In genomic region chr4:13921805-13922204, GRCh38 we compare ENCODE assay signal across 1 cellular context.
TF ChIP-seq lines count a peak whose summit lies in the region.

No MANE protein-coding gene starts in this region.

TF ChIP-seq in IMR-90, 13 proteins besides CTCF, POLR2A, EP300 and RAD21:
- TF ChIP-seq RCOR1 (IDR thresholded peaks at IDR 0.05; ENCODE audit: insufficient replicate concordance, low read length) (no peak), FOS (IDR thresholded peaks at IDR 0.05; ENCODE audit: low read depth, low read length) (no peak), CEBPB (IDR thresholded peaks at IDR 0.05; ENCODE audit: low read depth, low read length) (no peak), CHD1 (IDR thresholded peaks at IDR 0.05; ENCODE audit: low read depth, low read length) (no peak), MAFK (IDR thresholded peaks at IDR 0.05; ENCODE audit: low read depth, low read length) (no peak), ELK1 (IDR thresholded peaks at IDR 0.05; ENCODE audit: borderline replicate concordance, low read depth, low read length) (no peak), BHLHE40 (IDR thresholded peaks at IDR 0.05; ENCODE audit: low read depth, low read length) (no peak), MAZ (IDR thresholded peaks at IDR 0.05; ENCODE audit: borderline replicate concordance, low read depth, low read length) (no peak), NFE2L2 (IDR thresholded peaks at IDR 0.05; ENCODE audit: low read depth, low read length) (no peak), RFX5 (IDR thresholded peaks at IDR 0.05; ENCODE audit: low read depth, low read length) (no peak), USF2 (IDR thresholded peaks at IDR 0.05; ENCODE audit: low read depth, low read length) (no peak), MXI1 (IDR thresholded peaks at IDR 0.05; ENCODE audit: borderline replicate concordance, low read depth, low read length) (no peak), SMC3 (IDR thresholded peaks at IDR 0.05; ENCODE audit: low read depth, low read length) (no peak)
